Comparison of ENCODE assay signal across 9 cellular contexts in the genomic region with DNA sequence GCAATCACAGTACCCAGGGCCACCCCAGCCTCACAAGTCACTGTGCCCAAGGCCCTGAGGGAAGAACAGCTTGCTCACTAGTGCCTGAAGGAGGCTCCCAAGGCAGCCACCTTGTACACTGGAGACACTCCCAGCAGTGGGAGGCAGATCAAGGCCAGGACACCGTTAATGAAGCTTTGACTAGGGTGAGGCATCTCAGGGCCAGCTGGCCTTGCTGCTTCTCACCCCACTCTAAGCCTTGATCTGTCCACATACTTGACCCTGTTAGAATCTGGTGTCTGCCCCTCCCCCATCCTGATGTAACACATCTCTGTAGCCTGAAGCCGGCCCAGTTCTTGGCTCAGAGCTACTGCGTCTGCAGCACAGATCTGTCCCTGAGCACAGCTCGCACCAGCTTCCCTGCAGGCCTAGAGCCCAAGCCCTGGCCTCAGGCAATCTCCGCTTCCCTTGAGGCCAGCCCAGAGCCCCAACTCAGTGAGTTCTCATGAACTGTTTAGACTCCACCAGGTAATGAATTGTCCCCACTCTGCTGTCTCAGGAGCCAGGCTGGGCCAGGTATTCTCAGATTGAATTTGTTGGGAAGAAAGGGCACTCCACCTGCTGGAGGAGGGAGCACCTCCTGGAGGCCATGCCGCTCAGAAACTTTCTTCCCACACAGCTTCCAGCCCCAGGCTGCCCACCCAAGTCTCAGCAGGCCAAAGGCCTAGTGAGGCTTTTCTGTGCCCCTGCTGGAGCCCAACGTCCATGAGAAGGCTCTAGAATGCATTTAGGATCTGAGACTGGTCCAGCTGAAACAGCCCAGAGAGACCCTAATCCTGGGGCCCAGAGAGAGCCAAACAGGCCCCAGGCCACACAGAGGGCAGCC. TPM values are rescaled to one million over a fixed set of nuclear protein-coding genes. Genes with fewer than 3 reads are reported as not detected.
A peak's percentile ranks its signal among the peaks of the same experiment; 100 is the strongest.
DNase-seq lines count a peak whose midpoint lies in the region; ATAC-seq and TF ChIP-seq lines count a peak whose summit lies in the region.
"Had no signal": no experiment of that assay in that cellular context is flagged by ENCODE, and none has a peak within 500 bp of the region (broad histone marks: within the 10 kb centered on the region; RNA-seq: fewer than 3 reads in every experiment).

No MANE protein-coding gene starts in this region.

- no peak for DNase-seq in activated CD4-positive, alpha-beta memory T cell treated with anti-CD3 and anti-CD28 coated beads for 36 hours
- DNase-seq in activated CD4-positive, alpha-beta memory T cell treated with anti-CD3 and anti-CD28 coated beads, Interleukin-2, amount 10 ng/mL, durations not matched to agents 7 days and 5 days, result no peak
- no peak for DNase-seq in astrocyte of the spinal cord (ENCODE audit: low read depth, low spot score)
- DNase-seq in kidney epithelial cell (ENCODE audit: low read depth), result no peak
- DNase-seq in upper lobe of right lung, result peak; percentile 77
- DNase-seq in hepatic stellate cell (ENCODE audit: low spot score), result no peak
- DNase-seq in cortex of kidney (lab: John Stamatoyannopoulos, UW), result no peak
- no peak for DNase-seq in NCI-H446 (lab: John Stamatoyannopoulos, UW)

- intact Hi-C loops in activated CD4-positive, alpha-beta memory T cell treated with anti-CD3 and anti-CD28 coated beads for 36 hours (cut with micrococcal nuclease), result loop anchor here (1.0 kb wide), 2 partner anchors 9 to 13 kb away; a partner anchor contains a TSS
- intact Hi-C loops in upper lobe of right lung (cut with DNase I), result no loop called here

- H3K27me3 Mint-ChIP-seq in activated CD4-positive, alpha-beta memory T cell treated with anti-CD3 and anti-CD28 coated beads for 36 hours, result no peaks in the 10 kb centered on the region
- H3K27me3 Mint-ChIP-seq in activated CD4-positive, alpha-beta memory T cell treated with anti-CD3 and anti-CD28 coated beads, Interleukin-2, amount 10 ng/mL, durations not matched to agents 7 days and 5 days, result no peaks in the 10 kb centered on the region

- H3K27ac Mint-ChIP-seq in activated CD4-positive, alpha-beta memory T cell treated with anti-CD3 and anti-CD28 coated beads for 36 hours, result peak overlapping the region; percentile 52
- H3K27ac Mint-ChIP-seq in activated CD4-positive, alpha-beta memory T cell treated with anti-CD3 and anti-CD28 coated beads, Interleukin-2, amount 10 ng/mL, durations not matched to agents 7 days and 5 days, result no peak overlapping the region

- H3K4me3 Mint-ChIP-seq in activated CD4-positive, alpha-beta memory T cell treated with anti-CD3 and anti-CD28 coated beads for 36 hours, result no peak overlapping the region
- H3K4me3 Mint-ChIP-seq in activated CD4-positive, alpha-beta memory T cell treated with anti-CD3 and anti-CD28 coated beads, Interleukin-2, amount 10 ng/mL, durations not matched to agents 7 days and 5 days, result no peak overlapping the region

- no peaks in the 10 kb centered on the region for H3K9me3 ChIP-seq in upper lobe of right lung

- in situ Hi-C loops in astrocyte of the spinal cord (cut with HindIII; ENCODE audit: low sequenced_read_pairs), result no loop called here

- ATAC-seq in upper lobe of right lung, result peak; percentile 83

- no peaks in the 10 kb centered on the region for H3K36me3 Mint-ChIP-seq in activated CD4-positive, alpha-beta memory T cell treated with anti-CD3 and anti-CD28 coated beads for 36 hours
- H3K36me3 Mint-ChIP-seq in activated CD4-positive, alpha-beta memory T cell treated with anti-CD3 and anti-CD28 coated beads, Interleukin-2, amount 10 ng/mL, durations not matched to agents 7 days and 5 days (ENCODE audit: low read depth), result no peaks in the 10 kb centered on the region

- H3K4me1 ChIP-seq in upper lobe of right lung, result peaks cover 16% of the 10 kb centered on the region

- CTCF ChIA-PET in activated CD4-positive, alpha-beta memory T cell treated with anti-CD3 and anti-CD28 coated beads for 36 hours (lab: Charles Lee), result interaction anchor here (1.1 to 1.6 kb wide), 3 partner anchors 14 to 472 kb away, joined by 4 to 6 read pairs (median 5); no protein-coding TSS in a partner anchor
- CTCF ChIA-PET in activated CD4-positive, alpha-beta memory T cell treated with anti-CD3 and anti-CD28 coated beads, Interleukin-2, amount 10 ng/mL, durations not matched to agents 7 days and 5 days (lab: Charles Lee), result interaction anchor here (1.1 to 1.4 kb wide), 2 partner anchors 15 to 46 kb away, joined by 3 to 8 read pairs; no protein-coding TSS in a partner anchor

- H3K36me3 ChIP-seq in kidney epithelial cell (ENCODE audit: control insufficient read depth, insufficient read depth, low read length) (no peaks in the 10 kb centered on the region), upper lobe of right lung (no peaks in the 10 kb centered on the region)

- H3K9me3 Mint-ChIP-seq in activated CD4-positive, alpha-beta memory T cell treated with anti-CD3 and anti-CD28 coated beads for 36 hours, result no peaks in the 10 kb centered on the region
- H3K9me3 Mint-ChIP-seq in activated CD4-positive, alpha-beta memory T cell treated with anti-CD3 and anti-CD28 coated beads, Interleukin-2, amount 10 ng/mL, durations not matched to agents 7 days and 5 days, result no peaks in the 10 kb centered on the region

- H3K4me1 Mint-ChIP-seq in activated CD4-positive, alpha-beta memory T cell treated with anti-CD3 and anti-CD28 coated beads for 36 hours (ENCODE audit: low read depth), result peaks cover 36% of the 10 kb centered on the region
- peaks cover 15% of the 10 kb centered on the region for H3K4me1 Mint-ChIP-seq in activated CD4-positive, alpha-beta memory T cell treated with anti-CD3 and anti-CD28 coated beads, Interleukin-2, amount 10 ng/mL, durations not matched to agents 7 days and 5 days

- H3K27ac ChIP-seq in upper lobe of right lung, result peak overlapping the region; percentile 74
- H3K27ac ChIP-seq: KMS-11 had no signal

- no peak overlapping the region for H3K4me3 ChIP-seq in astrocyte of the spinal cord (ENCODE audit: low read depth, low read length)
- H3K4me3 ChIP-seq in kidney epithelial cell (ENCODE audit: low read depth, low read length), result no peak overlapping the region
- no peak overlapping the region for H3K4me3 ChIP-seq in upper lobe of right lung

- POLR2A ChIA-PET in activated CD4-positive, alpha-beta memory T cell treated with anti-CD3 and anti-CD28 coated beads for 36 hours (lab: Charles Lee), result interaction anchor here (1.1 to 2.5 kb wide), 6 partner anchors 9 to 146 kb away, joined by 3 to 11 read pairs (median 6); a partner anchor contains a TSS
- POLR2A ChIA-PET in activated CD4-positive, alpha-beta memory T cell treated with anti-CD3 and anti-CD28 coated beads, Interleukin-2, amount 10 ng/mL, durations not matched to agents 7 days and 5 days (lab: Charles Lee), result interaction anchor here (0.9 to 2.7 kb wide), 4 partner anchors 11 to 140 kb away, joined by 3 to 16 read pairs (median 5); no protein-coding TSS in a partner anchor

- H3K27me3 ChIP-seq in kidney epithelial cell (ENCODE audit: control insufficient read depth, insufficient read depth, low read length) (no peaks in the 10 kb centered on the region), upper lobe of right lung (no peaks in the 10 kb centered on the region)

- TF ChIP-seq CTCF in astrocyte of the spinal cord (IDR thresholded peaks at IDR 0.05; ENCODE audit: low read depth, low read length) (peak; percentile 28), kidney epithelial cell (IDR thresholded peaks at IDR 0.05; ENCODE audit: insufficient read depth, low read length, poor library complexity, severe bottlenecking) (peak; percentile 46), upper lobe of right lung (IDR thresholded peaks at IDR 0.05) (peak; percentile 11)

RNA-seq across cellular contexts. Expression of a gene that starts 13.4 kb away (rescaled TPM):
- total RNA-seq in activated CD4-positive, alpha-beta memory T cell treated with anti-CD3 and anti-CD28 coated beads for 36 hours, result 10 to 100 TPM; 79.4 to 81.6 TPM
- 10 to 100 TPM; 72.7 to 73.5 TPM for total RNA-seq in activated CD4-positive, alpha-beta memory T cell treated with anti-CD3 and anti-CD28 coated beads, Interleukin-2, amount 10 ng/mL, durations not matched to agents 7 days and 5 days
- total RNA-seq in kidney epithelial cell, result 13.5 and 20.8 TPM in 2 replicates
- 86.7 TPM for total RNA-seq in upper lobe of right lung
